ENCODE assay signal across 8 cellular contexts in the genomic region with DNA sequence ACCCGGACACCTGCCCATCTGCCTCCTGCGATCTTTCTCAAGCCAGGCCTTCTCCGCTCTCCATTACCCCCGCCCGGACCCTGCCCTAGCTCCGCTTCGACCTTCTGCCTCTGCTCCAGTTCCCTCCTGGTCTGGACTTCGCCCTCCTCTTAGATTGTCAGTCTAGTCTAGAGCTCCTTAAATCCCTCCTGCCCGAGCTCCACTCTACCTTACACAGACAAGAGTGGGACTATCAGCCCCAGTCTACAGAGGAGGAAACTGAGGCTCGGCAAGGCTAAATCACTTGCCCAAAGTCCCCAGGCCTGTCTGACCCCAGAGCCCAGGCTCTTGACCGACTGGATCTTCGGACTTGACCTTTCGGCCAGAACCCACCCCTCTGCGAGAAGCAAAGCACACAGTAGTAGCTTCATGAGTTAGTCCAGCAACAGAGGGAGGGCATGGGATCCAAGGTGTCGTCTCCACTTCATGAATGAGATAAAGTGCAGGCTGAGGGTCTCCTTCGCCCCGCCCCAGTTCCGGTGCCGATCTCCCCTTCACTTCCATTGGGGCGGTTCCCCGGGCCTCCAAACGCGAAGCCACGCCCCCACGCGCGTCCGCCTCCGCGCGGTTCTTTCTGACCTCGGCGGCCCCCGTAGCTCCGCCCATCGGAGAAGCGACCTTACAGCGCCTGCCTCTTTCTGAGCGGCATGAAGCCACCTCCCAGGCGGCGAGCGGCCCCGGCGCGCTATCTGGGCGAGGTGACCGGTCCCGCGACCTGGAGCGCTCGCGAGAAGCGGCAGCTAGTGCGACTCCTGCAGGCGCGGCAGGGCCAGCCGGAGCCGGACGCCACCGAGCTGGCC. TPM values are rescaled to one million over a fixed set of nuclear protein-coding genes. Genes with fewer than 3 reads are reported as not detected.
DNase-seq lines count a peak whose midpoint lies in the region; ATAC-seq and TF ChIP-seq lines count a peak whose summit lies in the region.

A gene with protein sequence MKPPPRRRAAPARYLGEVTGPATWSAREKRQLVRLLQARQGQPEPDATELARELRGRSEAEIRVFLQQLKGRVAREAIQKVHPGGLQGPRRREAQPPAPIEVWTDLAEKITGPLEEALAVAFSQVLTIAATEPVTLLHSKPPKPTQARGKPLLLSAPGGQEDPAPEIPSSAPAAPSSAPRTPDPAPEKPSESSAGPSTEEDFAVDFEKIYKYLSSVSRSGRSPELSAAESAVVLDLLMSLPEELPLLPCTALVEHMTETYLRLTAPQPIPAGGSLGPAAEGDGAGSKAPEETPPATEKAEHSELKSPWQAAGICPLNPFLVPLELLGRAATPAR (plus strand): TSS at position 658 of the 839 bp plus-strand sequence. CDS start 29 bp downstream, at position 687.

- TF ChIP-seq CTCF in coronary artery (IDR thresholded peaks at IDR 0.05): no peak

- peak; percentile 86 for DNase-seq in Ammon's horn (ENCODE audit: low spot score)
- peak; percentile 65 to 93 for DNase-seq in NCI-H526 (lab: John Stamatoyannopoulos, UW)
- DNase-seq in activated CD4-positive, alpha-beta T cell treated with anti-CD3 and anti-CD28 coated beads, Interleukin-2, amount 10 ng/mL, durations not matched to agents 24 days and 14 days: peak; percentile 99
- peak; percentile 97 for DNase-seq in coronary artery (ENCODE audit: low spot score)
- DNase-seq in left lobe of liver (ENCODE audit: low spot score): peak; percentile 99
- peak; percentile 96 to 98 for DNase-seq in stimulated activated CD4-positive, alpha-beta T cell treated with anti-CD3 and anti-CD28 coated beads, Interleukin-2, amount 100 ng/mL, for 24 hours

- H3K4me3 ChIP-seq in coronary artery: peak within 1 kb of the TSS; percentile 87

- H3K27ac Mint-ChIP-seq in activated CD4-positive, alpha-beta T cell treated with anti-CD3 and anti-CD28 coated beads, Interleukin-2, amount 10 ng/mL, durations not matched to agents 24 days and 14 days: peak within 1 kb of the TSS; percentile 98

- ATAC-seq in HG03457 (IDR thresholded peaks at IDR 0.05; ENCODE audit: unreplicated experiment): peak; percentile 46
- ATAC-seq in left lobe of liver: peak; percentile 58

- H3K27ac ChIP-seq in coronary artery: peak within 1 kb of the TSS; percentile 87 to 96

- H3K36me3 Mint-ChIP-seq in activated CD4-positive, alpha-beta T cell treated with anti-CD3 and anti-CD28 coated beads, Interleukin-2, amount 10 ng/mL, durations not matched to agents 24 days and 14 days (ENCODE audit: low read depth): peaks cover 15% of the 10 kb centered on the region

- no peaks in the 10 kb centered on the region for H3K9me3 Mint-ChIP-seq in activated CD4-positive, alpha-beta T cell treated with anti-CD3 and anti-CD28 coated beads, Interleukin-2, amount 10 ng/mL, durations not matched to agents 24 days and 14 days

- intact Hi-C loops in activated CD4-positive, alpha-beta T cell treated with anti-CD3 and anti-CD28 coated beads, Interleukin-2, amount 10 ng/mL, durations not matched to agents 24 days and 14 days (cut with micrococcal nuclease): loop anchor here (1.0 to 5.0 kb wide), 5 partner anchors 17 to 1899 kb away; a partner anchor contains a TSS

- H3K4me3 Mint-ChIP-seq in activated CD4-positive, alpha-beta T cell treated with anti-CD3 and anti-CD28 coated beads, Interleukin-2, amount 10 ng/mL, durations not matched to agents 24 days and 14 days: peak within 1 kb of the TSS; percentile 94

- H3K27me3 Mint-ChIP-seq in activated CD4-positive, alpha-beta T cell treated with anti-CD3 and anti-CD28 coated beads, Interleukin-2, amount 10 ng/mL, durations not matched to agents 24 days and 14 days: peaks cover 28% of the 10 kb centered on the region

- peaks cover 28% of the 10 kb centered on the region for H3K4me1 Mint-ChIP-seq in activated CD4-positive, alpha-beta T cell treated with anti-CD3 and anti-CD28 coated beads, Interleukin-2, amount 10 ng/mL, durations not matched to agents 24 days and 14 days

- TF ChIP-seq POLR2A in GM19193 (IDR thresholded peaks at IDR 0.05; ENCODE audit: extremely low read depth, insufficient read depth, insufficient read length): peak; percentile 64

RNA-seq across cellular contexts. Expression of the gene that starts here (rescaled TPM):
- total RNA-seq in activated CD4-positive, alpha-beta T cell treated with anti-CD3 and anti-CD28 coated beads, Interleukin-2, amount 10 ng/mL, durations not matched to agents 24 days and 14 days: 21.8 and 23.2 TPM in 2 replicates
- total RNA-seq in left lobe of liver: 4.1 TPM

Comparison
In these comparisons a context has a peak if more than half of its experiments do, and no peak if none do; other contexts are left out.
1. Peak in every context shown above with its lines: DNase-seq, ATAC-seq, H3K4me3 ChIP-seq and H3K27ac ChIP-seq.